Comparison of ENCODE assay signal across 8 cellular contexts in the genomic region with DNA sequence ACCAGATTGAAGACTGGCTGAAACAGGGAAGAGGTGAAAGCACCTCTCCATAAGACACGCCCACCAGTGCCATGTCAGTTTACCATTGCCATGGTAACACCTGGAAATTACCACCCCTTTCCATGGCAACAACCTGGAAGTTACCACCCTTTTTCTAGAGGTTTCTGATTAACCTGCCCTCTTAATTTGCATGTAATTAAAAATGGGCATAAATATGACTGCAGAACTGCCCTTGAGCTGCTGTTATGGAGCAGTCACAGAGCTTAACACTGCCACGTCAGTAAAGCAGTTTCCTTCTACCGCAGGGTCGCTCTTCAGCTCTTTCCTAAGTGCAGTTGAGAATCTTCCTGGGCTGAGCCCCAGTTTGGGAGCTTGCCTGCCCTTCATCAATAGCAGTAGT. TPM values are rescaled to one million over a fixed set of nuclear protein-coding genes. Genes with fewer than 3 reads are reported as not detected.
A peak's percentile ranks its signal among the peaks of the same experiment; 100 is the strongest.
DNase-seq lines count a peak whose midpoint lies in the region; ATAC-seq, FAIRE-seq and TF ChIP-seq lines count a peak whose summit lies in the region.

No MANE protein-coding gene starts in this region.

- H3K27me3 ChIP-seq in GM12878 (replicated peaks in 1 of 2; ENCODE audit: control insufficient read depth in 2 of 2, insufficient read depth in 2 of 2, low read length in 1 of 2) (no peaks in the 10 kb centered on the region), neuronal stem cell (ENCODE audit: control insufficient read depth in 3 of 3, insufficient read depth in 3 of 3, low read depth in 1 of 3, low read length in 3 of 3) (no peaks in the 10 kb centered on the region), H7 (ENCODE audit: control insufficient read depth, insufficient read depth, low read length) (no peaks in the 10 kb centered on the region)

- H3K4me1 ChIP-seq in GM12878 (ENCODE audit: control insufficient read depth, insufficient read depth, low read length) = peaks cover 66% of the 10 kb centered on the region
- H3K4me1 ChIP-seq in neuronal stem cell (ENCODE audit: control insufficient read depth in 2 of 2, insufficient read depth in 1 of 2, low read depth in 1 of 2, low read length in 2 of 2) = peaks cover 2 to 10% of the 10 kb centered on the region in 2 donors

- peak overlapping the region; percentile 98 for H3K4me2 ChIP-seq in GM12878 (ENCODE audit: control insufficient read depth, insufficient read depth)
- no peak overlapping the region for H3K4me2 ChIP-seq in neuronal stem cell (ENCODE audit: insufficient read depth, low read length, poor library complexity, severe bottlenecking)

- no peaks in the 10 kb centered on the region for H3K9me3 ChIP-seq in GM12878 (replicated peaks; ENCODE audit: control insufficient read depth, insufficient read depth, low read length)
- no peaks in the 10 kb centered on the region for H3K9me3 ChIP-seq in neuronal stem cell (replicated peaks in 1 of 2; ENCODE audit: control insufficient read depth in 2 of 2, insufficient read depth in 1 of 2, low read depth in 1 of 2, low read length in 2 of 2)

- RAD21 ChIA-PET in GM12878 (lab: Charles Lee; ENCODE audit: unreplicated experiment) = interaction anchor here (1.0 to 2.5 kb wide), 6 partner anchors 43 to 94 kb away, joined by 3 to 14 read pairs (median 5); partner anchors contain the start of gene GNS

- TF ChIP-seq POLR2A in GM12878 (IDR thresholded peaks at IDR 0.05; ENCODE audit: low read depth, low read length) = peak; percentile 90

- TF ChIP-seq RAD21 in GM12878 (IDR thresholded peaks at IDR 0.05; ENCODE audit: insufficient read depth, low read depth, low read length) = no peak

- in situ Hi-C loops in Caki2 (cut with HindIII; ENCODE audit: low pct_unique_long_range_greater_than_20kb, low sequenced_read_pairs) (no loop called here), GM12878 (cut with MboI) (no loop called here)

- CTCF ChIA-PET in GM12878 (lab: Yijun Ruan, JAX) = interaction anchor here (0.9 to 1.3 kb wide), 2 partner anchors 56 to 116 kb away, joined by 3 to 4 read pairs; no protein-coding TSS in a partner anchor

- POLR2A ChIA-PET in GM12878 (lab: Charles Lee) = interaction anchor here (0.6 to 3.1 kb wide), 9 partner anchors 14 to 54 kb away, joined by 3 to 13 read pairs (median 4); no protein-coding TSS in a partner anchor

- no peaks in the 10 kb centered on the region for H4K20me1 ChIP-seq in GM12878 (ENCODE audit: control insufficient read depth, insufficient read depth)

- H3K4me3 ChIP-seq in GM12878 (peak overlapping the region; percentile 57), neuronal stem cell (ENCODE audit: low read length in 2 of 2) (no peak overlapping the region), H7 (ENCODE audit: insufficient read depth, low read depth, low read length) (no peak overlapping the region)

- DNase-seq in Caki2 (ENCODE audit: low read depth) = peak; percentile 53
- peak; percentile 62 for DNase-seq in GM12878 (ENCODE audit: low read depth, low spot score)
- DNase-seq in neuronal stem cell (ENCODE audit: low spot score) = no peak
- DNase-seq in H7 = no peak
- no peak for DNase-seq in NCI-H1694 treated with DMSO at 0.1 percent for 48 hours (lab: John Stamatoyannopoulos, UW)

- no peak overlapping the region for H2BK5ac ChIP-seq in neuronal stem cell (ENCODE audit: low read length)

- H3K79me1 ChIP-seq in neuronal stem cell (ENCODE audit: low read depth, low read length) = peaks cover 1% of the 10 kb centered on the region

- H3K14ac ChIP-seq in neuronal stem cell (ENCODE audit: low read length) = no peak overlapping the region

- H2AFZ ChIP-seq in GM12878 (ENCODE audit: control insufficient read depth, low read depth, low read length) = no peak overlapping the region
- no peak overlapping the region for H2AFZ ChIP-seq in neuronal stem cell (ENCODE audit: low read length)

- H3K27ac ChIP-seq in GM12878 (ENCODE audit: control insufficient read depth, insufficient read depth) (peak overlapping the region; percentile 91), neuronal stem cell (replicated peaks; ENCODE audit: low read length) (no peak overlapping the region)

- no peak overlapping the region for H2BK15ac ChIP-seq in neuronal stem cell (ENCODE audit: low read length)

- no peak overlapping the region for H3K23ac ChIP-seq in neuronal stem cell (ENCODE audit: low read depth, low read length, poor library complexity)

- H4K8ac ChIP-seq in neuronal stem cell (ENCODE audit: low read depth, low read length) = no peak overlapping the region

- no peak overlapping the region for H2BK120ac ChIP-seq in neuronal stem cell (ENCODE audit: low read depth, low read length)

- no TSS peak for BruUV-seq in GM12878 (replicated peaks; lab: Mats Ljungman, UMichigan)

- ATAC-seq in GM19372 (IDR thresholded peaks at IDR 0.05; ENCODE audit: low read depth, unreplicated experiment) (peak; percentile 36), HG03565 (IDR thresholded peaks at IDR 0.05; ENCODE audit: unreplicated experiment) (peak; percentile 39), GM12878 (peak; percentile 63), HG03135 (IDR thresholded peaks at IDR 0.05; ENCODE audit: unreplicated experiment) (no peak)

- intact Hi-C loops in GM12878 (cut with micrococcal nuclease; ENCODE audit: unreplicated experiment) = loop anchor here (5.0 kb wide), 1 partner anchor 53 kb away; the partner anchor contains the start of gene RASSF3

- H4K91ac ChIP-seq in neuronal stem cell (ENCODE audit: low read depth, low read length, poor library complexity) = no peak overlapping the region

- H3K79me2 ChIP-seq in GM12878 (ENCODE audit: control insufficient read depth, insufficient read depth, low read length) = peaks cover 97% of the 10 kb centered on the region

- 1% methylated on average over 4 of the region's 4 CpGs for WGBS in GM12878 (ENCODE audit: insufficient coverage, insufficient replicate concordance, low lambda C conversion rate, missing lambda C conversion rate)
- no CpG with 5 or more reads among the region's 4 CpGs for WGBS in neuronal stem cell (ENCODE audit: extremely low coverage in 2 of 2, insufficient read length in 2 of 2, insufficient replicate concordance in 1 of 2), 2 donors

- H2BK12ac ChIP-seq in neuronal stem cell (ENCODE audit: low read length) = no peak overlapping the region

- peak overlapping the region; percentile 27 for H3K18ac ChIP-seq in neuronal stem cell (ENCODE audit: low read length)

- no peaks in the 10 kb centered on the region for H3K36me3 ChIP-seq in GM12878 (ENCODE audit: control insufficient read depth in 2 of 2, insufficient read depth in 2 of 2, low read length in 1 of 2)
- no peaks in the 10 kb centered on the region for H3K36me3 ChIP-seq in neuronal stem cell (replicated peaks in 1 of 2; ENCODE audit: control insufficient read depth in 2 of 2, insufficient read depth in 2 of 2, low read length in 2 of 2)
- H3K36me3 ChIP-seq in H7 (replicated peaks; ENCODE audit: control insufficient read depth, insufficient read depth, low read length) = no peaks in the 10 kb centered on the region

- H3K4ac ChIP-seq in neuronal stem cell (ENCODE audit: low read length) = no peak overlapping the region

- TF ChIP-seq EP300 in GM12878 (IDR thresholded peaks at IDR 0.05; ENCODE audit: borderline replicate concordance in 1 of 2, control insufficient read depth in 1 of 2, low read depth in 2 of 2, low read length in 2 of 2) = no peak

- H3K9ac ChIP-seq in GM12878 (ENCODE audit: control insufficient read depth, insufficient read depth, low read length) = peak overlapping the region; percentile 42
- H3K9ac ChIP-seq in neuronal stem cell (ENCODE audit: low read depth, low read length, poor library complexity) = no peak overlapping the region

- SMC1A ChIA-PET in GM12878 (lab: Charles Lee; ENCODE audit: uncharacterized antibody, unreplicated experiment) = interaction anchor here (0.6 to 7.6 kb wide), 11 partner anchors 14 to 56 kb away, joined by 3 to 62 read pairs (median 4); no protein-coding TSS in a partner anchor

- no peak overlapping the region for H2AK5ac ChIP-seq in neuronal stem cell (ENCODE audit: low read depth, low read length)

- no peak for TF ChIP-seq CTCF in GM12878 (IDR thresholded peaks at IDR 0.05 in 2 of 3, conservative IDR thresholded peaks at IDR 0.05 in 1 of 3; ENCODE audit: control insufficient read depth in 2 of 3, extremely low read depth in 1 of 3, insufficient read depth in 1 of 3, low read depth in 3 of 3, low read length in 3 of 3)

- no peak for FAIRE-seq in GM12878 (lab: Jason Lieb, UNC)

TF ChIP-seq in GM12878, 131 proteins besides CTCF, POLR2A, EP300 and RAD21 (continues in another document):
- TF ChIP-seq PAX5 (IDR thresholded peaks at IDR 0.05; ENCODE audit: borderline replicate concordance, low read depth, low read length) = no peak

RNA-seq across cellular contexts. Expression of gene RASSF3, which starts 55.2 kb away (rescaled TPM):
- 50.0 and 63.8 TPM in 2 replicates for total RNA-seq in Caki2 (2014; rRNA removed; shearing (Covaris generic); ENCODE audit: low replicate concordance)
- total RNA-seq in GM12878 (2013; cell fraction: nucleolus; rRNA removed) = 12.8 and 16.5 TPM in 2 replicates
- 27.2 and 30.5 TPM in 2 replicates for total RNA-seq in GM12878 (2014; rRNA removed)
- total RNA-seq in GM12878 (2014; rRNA removed; fragmentation: Illumina TruSeq; extraction: Trizol) = 32.4 and 33.3 TPM in 2 replicates
- 59.4 and 62.4 TPM in 2 replicates for total RNA-seq in GM12878 (2021)
- polyA plus RNA-seq in GM12878 (2011; ENCODE audit: low read depth) = 22.7 TPM
- polyA plus RNA-seq in GM12878 (2011; rRNA removed) = 42.0 and 48.8 TPM in 2 replicates
- polyA plus RNA-seq in GM12878 (2011; cell fraction: cytosol; rRNA removed) = 34.4 and 34.5 TPM in 2 replicates
- polyA plus RNA-seq in GM12878 (2011; cell fraction: nucleus; rRNA removed) = 7.2 and 8.6 TPM in 2 replicates
- polyA plus RNA-seq in GM12878 (2012) = 27.4 and 36.0 TPM in 2 replicates
- polyA plus RNA-seq in GM12878 (2014; fragmentation: Illumina TruSeq; extraction: Trizol) = 44.6 and 51.6 TPM in 2 replicates
- 10 to 100 TPM in 1 of 2 experiments, 1 to 10 TPM in 1; 9.0 to 11.2 TPM for polyA plus RNA-seq in GM12878 (2014; fragmentation: Nextera tagmentation; extraction: Ambion mirVana)
- polyA plus RNA-seq in GM12878 (2014; rRNA removed) = 32.3 and 35.8 TPM in 2 replicates
- 1 to 10 TPM; 6.9 to 8.1 TPM for polyA plus RNA-seq in GM12878 (2016; fragmentation: Nextera tagmentation; extraction: Ambion mirVana)
- polyA minus RNA-seq in GM12878 (2011; rRNA and poly(A)+ RNA removed) = 58.3 and 74.5 TPM in 2 replicates
- polyA minus RNA-seq in GM12878 (2011; cell fraction: cytosol; rRNA and poly(A)+ RNA removed) = 20.1 and 21.2 TPM in 2 replicates
- 6.3 and 8.6 TPM in 2 replicates for polyA minus RNA-seq in GM12878 (2011; cell fraction: nucleus; rRNA and poly(A)+ RNA removed)
- 11.3 TPM for polyA plus RNA-seq in neuronal stem cell (2013, experiment 1 of 2)
- 11.6 TPM for polyA plus RNA-seq in neuronal stem cell (2013, experiment 2 of 2)
- 26.7 and 29.2 TPM in 2 replicates for total RNA-seq in H7 (2014; rRNA removed; shearing (Covaris generic))

Comparison
In these comparisons a context has a peak if more than half of its experiments do, and no peak if none do; other contexts are left out.
1. DNase-seq: peak in Caki2 (single experiment) and GM12878 (single experiment); none in neuronal stem cell (single experiment), H7 (single experiment) and NCI-H1694 treated with DMSO at 0.1 percent for 48 hours (single experiment).